7 cellular contexts compared by ENCODE assay signal in genomic region chr12:113620437-113620976, GRCh38.
"Had no signal": no experiment of that assay in that cellular context is flagged by ENCODE, and none has a peak within 500 bp of the region (broad histone marks: within the 10 kb centered on the region; RNA-seq: fewer than 3 reads in every experiment).

No MANE protein-coding gene starts in this region.

- H2AFZ ChIP-seq: GM23248 had no signal

- H3K27ac ChIP-seq: GM23248 had no signal

- DNase-seq: GM23248, GOT3, H9, HCEC 1CT, IMR-90 had no signal

- FAIRE-seq: H54, HTR-8/SVneo had no signal

- H3K4me3 ChIP-seq: GM23248 had no signal

- H3K9ac ChIP-seq: GM23248 had no signal
